In the genomic region with DNA sequence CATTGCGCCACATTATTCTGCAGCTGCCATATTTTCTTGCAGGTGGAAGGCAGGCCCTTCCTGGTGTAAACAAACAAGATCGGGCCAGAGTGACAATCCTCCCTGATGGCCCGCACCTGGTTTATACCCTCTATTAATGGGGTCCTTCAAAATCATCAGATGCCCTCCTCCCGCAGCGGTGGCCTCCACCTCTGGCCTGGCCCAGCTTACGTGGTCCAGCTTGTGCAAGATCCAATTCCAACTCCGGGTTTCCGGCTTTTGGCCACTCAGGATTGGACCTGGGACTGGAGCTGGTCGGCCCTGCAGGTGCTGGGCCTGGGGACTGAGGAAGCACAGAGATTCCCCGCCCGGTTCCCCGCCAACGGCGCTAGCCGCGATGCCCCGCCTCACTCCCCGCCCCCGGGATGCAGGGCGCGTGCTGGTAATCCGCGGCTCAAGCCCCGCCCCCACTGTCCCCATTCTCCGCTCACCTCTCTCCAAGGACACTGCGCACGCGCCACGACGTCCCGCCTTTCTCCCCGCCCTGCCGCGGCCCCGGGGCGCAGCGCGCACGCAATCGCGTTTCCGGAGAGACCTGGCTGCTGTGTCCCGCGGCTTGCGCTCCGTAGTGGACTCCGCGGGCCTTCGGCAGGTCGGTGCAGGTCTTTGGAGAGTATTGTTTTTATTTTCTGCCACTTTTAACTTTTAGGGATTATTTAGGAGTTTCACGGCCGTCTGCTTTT, we compare ENCODE assay signal across 8 cellular contexts.
DNase-seq lines count a peak whose midpoint lies in the region; ATAC-seq lines count a peak whose summit lies in the region.

A gene (plus strand): TSS at position 555 of the 722 bp plus-strand sequence. CDS start 1,441 bp downstream, outside the sequence.

- H3K27me3 Mint-ChIP-seq in central memory CD8-positive, alpha-beta T cell = no peaks in the 10 kb centered on the region

- peak within 1 kb of the TSS; percentile 67 for H3K4me3 Mint-ChIP-seq in central memory CD8-positive, alpha-beta T cell

- peaks cover 13% of the 10 kb centered on the region for H3K36me3 Mint-ChIP-seq in central memory CD8-positive, alpha-beta T cell (ENCODE audit: insufficient read depth)

- ATAC-seq in GM19023 (IDR thresholded peaks at IDR 0.05; ENCODE audit: unreplicated experiment) (peak; percentile 98), HG03280 (IDR thresholded peaks at IDR 0.05; ENCODE audit: unreplicated experiment) (peak; percentile 97)
- peak; percentile 82 for ATAC-seq in central memory CD8-positive, alpha-beta T cell (replicated peaks; ENCODE audit: extremely low read depth, poor library complexity, severe bottlenecking)

- H3K27ac Mint-ChIP-seq in central memory CD8-positive, alpha-beta T cell (ENCODE audit: low read depth) = peak within 1 kb of the TSS; percentile 5

- DNase-seq in AG08396 (ENCODE audit: low spot score) (peak; percentile 99), NCI-H345 treated with DMSO at 0.1 percent for 48 hours (lab: John Stamatoyannopoulos, UW; ENCODE audit: unreplicated experiment) (peak; percentile 60), iris pigment epithelial cell (ENCODE audit: low read depth) (peak; percentile 93)
- peak; percentile 98 for DNase-seq in activated CD4-positive, CD25-positive, alpha-beta regulatory T cell treated with anti-CD3 and anti-CD28 coated beads, Interleukin-2, amount 50 U/mL, for 16 hours (ENCODE audit: low read depth, low spot score)
- peak; percentile 97 to 99 for DNase-seq in central memory CD8-positive, alpha-beta T cell (ENCODE audit: low spot score in 2 of 2)
- peak; percentile 98 to 100 (median 99) for DNase-seq in stimulated activated CD4-positive, alpha-beta T cell treated with anti-CD3 and anti-CD28 coated beads, Interleukin-12 subunit alpha, Interleukin-12 subunit beta, amount 100 ng/mL, for 48 hours (ENCODE audit: low read depth in 2 of 3, low spot score in 1 of 3)

- no peaks in the 10 kb centered on the region for H3K9me3 Mint-ChIP-seq in central memory CD8-positive, alpha-beta T cell

- H3K4me1 Mint-ChIP-seq in central memory CD8-positive, alpha-beta T cell = peaks cover 41% of the 10 kb centered on the region

Comparison
In these comparisons a context has a peak if more than half of its experiments do, and no peak if none do; other contexts are left out.
1. Peak in every context shown above with its lines: DNase-seq and ATAC-seq.